ENCODE assay signal across 18 cellular contexts in genomic region chr2:71702071-71702970, GRCh38.
DNase-seq lines count a peak whose midpoint lies in the region; ATAC-seq, FAIRE-seq and TF ChIP-seq lines count a peak whose summit lies in the region.
"Had no signal": no experiment of that assay in that cellular context is flagged by ENCODE, and none has a peak within 500 bp of the region (broad histone marks: within the 10 kb centered on the region; RNA-seq: fewer than 3 reads in every experiment).

No MANE protein-coding gene starts in this region.

- no peak for ATAC-seq in left cardiac atrium
- no peak for ATAC-seq in thoracic aorta (ENCODE audit: insufficient number of reproducible peaks, low FRiP score, low read depth)
- ATAC-seq in HG03159 (IDR thresholded peaks at IDR 0.05; ENCODE audit: unreplicated experiment): no peak
- ATAC-seq: GM12878, HCT116 had no signal

- H3K14ac ChIP-seq in neuronal stem cell (ENCODE audit: low read length): no peak overlapping the region

- H3K9me3 Mint-ChIP-seq in Calu3 (ENCODE audit: low read depth, unreplicated experiment): no peaks in the 10 kb centered on the region

- FAIRE-seq in GM19239 (lab: Jason Lieb, UNC): no peak
- FAIRE-seq: A549, GM12878, GM18507 had no signal

- peaks cover 94% of the 10 kb centered on the region for H3K27me3 Mint-ChIP-seq in Calu3 (ENCODE audit: unreplicated experiment)

- H3K4me1 ChIP-seq in right atrium auricular region (peaks cover 0 to 78% of the 10 kb centered on the region in 2 donors), neuronal stem cell (ENCODE audit: control insufficient read depth in 2 of 2, insufficient read depth in 1 of 2, low read depth in 1 of 2, low read length in 2 of 2) (peaks cover 10 to 27% of the 10 kb centered on the region in 2 donors), thoracic aorta (ENCODE audit: control insufficient read depth in 1 of 2, low read depth in 2 of 2) (peaks cover 16 to 62% of the 10 kb centered on the region in 2 donors)
- H3K4me1 ChIP-seq: A549, Caco-2 had no signal

- no peak overlapping the region for H3K4me3 Mint-ChIP-seq in Calu3 (ENCODE audit: low read depth, unreplicated experiment)

- intact Hi-C loops in cardiac septum (cut with DNase I) (loop anchor here (5.0 to 10.0 kb wide), 2 partner anchors 95 to 442 kb away; partner anchors contain the start of gene CYP26B1), left cardiac atrium (cut with DNase I) (no loop called here), Calu3 (cut with micrococcal nuclease; ENCODE audit: unreplicated experiment) (no loop called here)

- no peaks in the 10 kb centered on the region for H3K36me3 ChIP-seq in right atrium auricular region
- no peaks in the 10 kb centered on the region for H3K36me3 ChIP-seq in neuronal stem cell (replicated peaks in 1 of 2; ENCODE audit: control insufficient read depth in 2 of 2, insufficient read depth in 2 of 2, low read length in 2 of 2)
- H3K36me3 ChIP-seq in thoracic aorta: no peaks in the 10 kb centered on the region

- no peak overlapping the region for H2BK12ac ChIP-seq in neuronal stem cell (ENCODE audit: low read length)

- no peak overlapping the region for H2AFZ ChIP-seq in neuronal stem cell (ENCODE audit: low read length)
- H2AFZ ChIP-seq: GM23248 had no signal

- no peaks in the 10 kb centered on the region for H3K79me1 ChIP-seq in neuronal stem cell (ENCODE audit: low read depth, low read length)

- peak; percentile 53 for DNase-seq in cardiac septum (ENCODE audit: low spot score)
- DNase-seq in left cardiac atrium: no peak
- no peak for DNase-seq in right atrium auricular region (ENCODE audit: low spot score)
- DNase-seq in neuronal stem cell (ENCODE audit: low spot score): no peak
- no peak for DNase-seq in thoracic aorta (ENCODE audit: low spot score)
- DNase-seq in GM19239 (ENCODE audit: insufficient read length, low spot score): no peak
- DNase-seq in Calu3: no peak
- DNase-seq: DMS53, GM23248, NCI-H1436, NCI-H2029 treated with DMSO at 0.1 percent for 48 hours, NCI-H510A had no signal

- H3K27me3 ChIP-seq in right atrium auricular region: no peaks in the 10 kb centered on the region
- no peaks in the 10 kb centered on the region for H3K27me3 ChIP-seq in neuronal stem cell (ENCODE audit: control insufficient read depth in 3 of 3, insufficient read depth in 3 of 3, low read depth in 1 of 3, low read length in 3 of 3)
- no peaks in the 10 kb centered on the region for H3K27me3 ChIP-seq in thoracic aorta (replicated peaks; ENCODE audit: insufficient read depth)

- H3K23ac ChIP-seq in neuronal stem cell (ENCODE audit: low read depth, low read length, poor library complexity): no peak overlapping the region

- H2BK5ac ChIP-seq in neuronal stem cell (ENCODE audit: low read length): peak overlapping the region; percentile 4

- H2AK5ac ChIP-seq in neuronal stem cell (ENCODE audit: low read depth, low read length): peak overlapping the region; percentile 85

- H3K18ac ChIP-seq in neuronal stem cell (ENCODE audit: low read length): peak overlapping the region; percentile 84

- H3K4ac ChIP-seq in neuronal stem cell (ENCODE audit: low read length): no peak overlapping the region

- H3K27ac ChIP-seq in right atrium auricular region (peak overlapping the region; percentile 70 to 94), neuronal stem cell (replicated peaks; ENCODE audit: low read length) (no peak overlapping the region), thoracic aorta (peak overlapping the region; percentile 61 to 90)
- H3K27ac ChIP-seq: A549, GM23248 had no signal

- H3K9ac ChIP-seq in neuronal stem cell (ENCODE audit: low read depth, low read length, poor library complexity): no peak overlapping the region
- H3K9ac ChIP-seq: GM23248 had no signal

- H3K9me3 ChIP-seq in right atrium auricular region (no peaks in the 10 kb centered on the region), neuronal stem cell (replicated peaks in 1 of 2; ENCODE audit: control insufficient read depth in 2 of 2, insufficient read depth in 1 of 2, low read depth in 1 of 2, low read length in 2 of 2) (no peaks in the 10 kb centered on the region), thoracic aorta (no peaks in the 10 kb centered on the region)
- H3K9me3 ChIP-seq: A549, Caco-2 had no signal

- WGBS in neuronal stem cell (ENCODE audit: extremely low coverage in 2 of 2, insufficient read length in 2 of 2, insufficient replicate concordance in 1 of 2), 2 donors: no CpG with 5 or more reads among the region's 15 CpGs

- peaks cover 3% of the 10 kb centered on the region for H3K36me3 Mint-ChIP-seq in Calu3 (ENCODE audit: insufficient read depth, unreplicated experiment)

- no peak overlapping the region for H3K27ac Mint-ChIP-seq in Calu3 (ENCODE audit: unreplicated experiment)

- BruUV-seq in Calu3 (replicated peaks; lab: Mats Ljungman, UMichigan): no TSS peak

- H2BK120ac ChIP-seq in neuronal stem cell (ENCODE audit: low read depth, low read length): no peak overlapping the region

- H3K4me3 ChIP-seq in right atrium auricular region: no peak overlapping the region
- H3K4me3 ChIP-seq in neuronal stem cell (ENCODE audit: low read length in 2 of 2): no peak overlapping the region
- no peak overlapping the region for H3K4me3 ChIP-seq in thoracic aorta
- H3K4me3 ChIP-seq: A549, GM12878, GM23248 had no signal

- H4K8ac ChIP-seq in neuronal stem cell (ENCODE audit: low read depth, low read length): no peak overlapping the region

- TF ChIP-seq CTCF in right atrium auricular region (IDR thresholded peaks at IDR 0.05) (no peak), thoracic aorta (IDR thresholded peaks at IDR 0.05) (no peak), Calu3 (IDR thresholded peaks at IDR 0.05; ENCODE audit: unreplicated experiment) (no peak)

- CTCF ChIA-PET in Calu3 (lab: Charles Lee): no interaction called here

- no peak overlapping the region for H3K4me2 ChIP-seq in neuronal stem cell (ENCODE audit: insufficient read depth, low read length, poor library complexity, severe bottlenecking)
- H3K4me2 ChIP-seq: A549 had no signal

- no peaks in the 10 kb centered on the region for H3K4me1 Mint-ChIP-seq in Calu3 (ENCODE audit: low read depth, unreplicated experiment)

- peak overlapping the region; percentile 16 for H2BK15ac ChIP-seq in neuronal stem cell (ENCODE audit: low read length)

- H4K91ac ChIP-seq in neuronal stem cell (ENCODE audit: low read depth, low read length, poor library complexity): no peak overlapping the region
